Comparison of ENCODE assay signal across 11 cellular contexts in the genomic region with DNA sequence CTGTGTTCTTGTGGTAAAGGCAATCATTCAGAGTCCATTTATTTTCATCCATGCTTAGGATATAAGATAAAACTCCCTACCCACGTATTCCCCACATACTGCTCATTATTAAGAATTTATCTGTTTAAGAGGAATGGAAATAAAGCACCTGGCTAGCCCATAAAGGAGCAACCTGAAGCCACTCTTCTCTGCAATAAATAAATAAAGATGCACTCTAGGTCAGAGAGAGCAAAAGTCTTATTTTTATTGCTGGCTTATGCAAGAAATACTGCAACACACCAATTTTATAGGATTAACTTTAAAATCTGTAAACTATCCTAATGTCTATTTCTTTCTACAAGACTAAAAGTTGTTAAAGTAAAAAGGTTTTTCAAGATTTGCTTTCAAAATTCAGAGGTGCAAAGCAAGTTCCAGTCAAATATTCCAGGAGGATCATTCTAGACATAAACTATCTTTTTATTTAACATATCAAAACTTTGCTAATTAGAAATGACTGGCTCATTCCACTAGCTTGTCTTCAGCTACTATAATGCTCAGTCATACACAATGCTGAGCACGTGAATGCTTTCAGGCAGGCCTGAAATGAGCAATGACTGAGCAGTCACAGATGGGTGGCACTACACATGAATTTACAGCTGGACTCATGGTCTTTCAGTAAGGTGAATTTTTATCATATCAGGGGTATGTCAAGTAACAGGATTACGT. TPM values are rescaled to one million over a fixed set of nuclear protein-coding genes. Genes with fewer than 3 reads are reported as not detected.
DNase-seq lines count a peak whose midpoint lies in the region; ATAC-seq, FAIRE-seq and TF ChIP-seq lines count a peak whose summit lies in the region.
"Had no signal": no experiment of that assay in that cellular context is flagged by ENCODE, and none has a peak within 500 bp of the region (broad histone marks: within the 10 kb centered on the region; RNA-seq: fewer than 3 reads in every experiment).

No MANE protein-coding gene starts in this region.

- intact Hi-C loops in HepG2 (cut with micrococcal nuclease; ENCODE audit: unreplicated experiment) = loop anchor here (5.0 to 10.0 kb wide), 2 partner anchors 38 to 120 kb away; no protein-coding TSS in a partner anchor

- TF ChIP-seq POLR2A in HepG2 (IDR thresholded peaks at IDR 0.05; ENCODE audit: insufficient read depth in 1 of 2, low read depth in 2 of 2, low read length in 2 of 2) (no peak), tibial nerve (IDR thresholded peaks at IDR 0.05) (no peak)

- no peak for DNase-seq in chondrocyte (ENCODE audit: low spot score)
- peak; percentile 41 for DNase-seq in HepG2 (ENCODE audit: low spot score)
- DNase-seq in coronary artery (ENCODE audit: low spot score) = no peak
- DNase-seq in tibial nerve (ENCODE audit: low spot score in 2 of 2) = no peak
- DNase-seq in hypothalamus (lab: John Stamatoyannopoulos, UW) = no peak
- no peak for DNase-seq in mucosa of gallbladder (ENCODE audit: low spot score)
- DNase-seq: transverse colon had no signal

- WGBS in HepG2 (ENCODE audit: low lambda C conversion rate) = 63% methylated on average over 3 of the region's 3 CpGs
- whole genome bisulfite sequencing in tibial nerve, 2 donors = 61 to 62% methylated on average over 3 of the region's 3 CpGs

- H3K36me3 Mint-ChIP-seq in chondrocyte (ENCODE audit: low read depth) = no peaks in the 10 kb centered on the region
- H3K36me3 Mint-ChIP-seq: activated naive CD8-positive, alpha-beta T cell had no signal

- no peak overlapping the region for H3K4me3 Mint-ChIP-seq in chondrocyte (ENCODE audit: unreplicated experiment)
- H3K4me3 Mint-ChIP-seq: activated naive CD8-positive, alpha-beta T cell had no signal

- H3K4me2 ChIP-seq in HepG2 (ENCODE audit: low read depth, low read length) = peak overlapping the region; percentile 25; the same call in 1 of the 2 replicates

- no peaks in the 10 kb centered on the region; a peak in 1 of 5 replicates for H3K36me3 ChIP-seq in HepG2 (replicated peaks in 1 of 2; ENCODE audit: control insufficient read depth in 1 of 2, insufficient read depth in 2 of 2, low read length in 2 of 2)
- no peaks in the 10 kb centered on the region for H3K36me3 ChIP-seq in tibial nerve
- H3K36me3 ChIP-seq: esophagus muscularis mucosa, transverse colon had no signal

- ATAC-seq in HepG2 = peak; percentile 91

- TF ChIP-seq RAD21 in Ishikawa (IDR thresholded peaks at IDR 0.05; ENCODE audit: low read depth) (no peak), HepG2 (CRISPR knock-in tag; IDR thresholded peaks at IDR 0.05) (no peak)

- no peaks in the 10 kb centered on the region for H3K9me3 ChIP-seq in HepG2 (ENCODE audit: low read length)
- peaks cover 0 to 4% (median 0%) of the 10 kb centered on the region in 4 donors for H3K9me3 ChIP-seq in tibial nerve
- H3K9me3 ChIP-seq: esophagus muscularis mucosa, transverse colon had no signal

- no peak overlapping the region for H3K9ac ChIP-seq in HepG2 (ENCODE audit: insufficient read depth, low read depth, low read length)

- H3K27me3 ChIP-seq in HepG2 (ENCODE audit: control insufficient read depth in 1 of 2, insufficient read depth in 2 of 2, low read length in 2 of 2) (no peaks in the 10 kb centered on the region), tibial nerve (no peaks in the 10 kb centered on the region)
- H3K27me3 ChIP-seq: esophagus muscularis mucosa, transverse colon had no signal

- TF ChIP-seq CTCF in C4-2B (conservative IDR thresholded peaks at IDR 0.05) = no peak; the same call in 1 of the 2 replicates
- TF ChIP-seq CTCF in chondrocyte (IDR thresholded peaks at IDR 0.05) = no peak
- no peak for TF ChIP-seq CTCF in HepG2 (CRISPR knock-in tag; IDR thresholded peaks at IDR 0.05)
- no peak for TF ChIP-seq CTCF in coronary artery (IDR thresholded peaks at IDR 0.05)
- TF ChIP-seq CTCF in tibial nerve (IDR thresholded peaks at IDR 0.05) = no peak

- H3K4me1 ChIP-seq in HepG2 (ENCODE audit: insufficient read depth, low read length) (peaks cover 62% of the 10 kb centered on the region), tibial nerve (peaks cover 0 to 72% (median 7%) of the 10 kb centered on the region in 4 donors)

- POLR2A ChIA-PET in HepG2 (lab: Yijun Ruan, JAX) = no interaction called here

- H2AFZ ChIP-seq in HepG2 (ENCODE audit: low read length) = no peak overlapping the region

- in situ Hi-C loops in HepG2 (cut with HindIII; ENCODE audit: extremely low pct_ligation_motif_present, low pct_unique_long_range_greater_than_20kb) = no loop called here

- no TSS peak for BruUV-seq in HepG2 (replicated peaks; lab: Mats Ljungman, UMichigan)

- CTCF ChIA-PET in HepG2 (lab: Yijun Ruan, JAX; ENCODE audit: low intra/inter-chr PET ratio, low total read pairs) = no interaction called here

- no peaks in the 10 kb centered on the region for H3K9me3 Mint-ChIP-seq in chondrocyte (ENCODE audit: low read depth)

- H3K27me3 Mint-ChIP-seq in chondrocyte (ENCODE audit: low read depth) = no peaks in the 10 kb centered on the region

- FAIRE-seq in HepG2 (lab: Jason Lieb, UNC) = peak; percentile 8

- H3K4me3 ChIP-seq in HepG2 (replicated peaks in 1 of 3; ENCODE audit: insufficient read depth in 1 of 3, low read depth in 2 of 3, low read length in 3 of 3) (no peak overlapping the region), coronary artery (no peak overlapping the region), tibial nerve (no peak overlapping the region)
- H3K4me3 ChIP-seq: esophagus muscularis mucosa, transverse colon had no signal

- H4K20me1 ChIP-seq in HepG2 (ENCODE audit: insufficient read depth, low read length) = peaks cover 38% of the 10 kb centered on the region

- H3K4me1 Mint-ChIP-seq in chondrocyte (ENCODE audit: low read depth) = peaks cover 74% of the 10 kb centered on the region

- H3K27ac ChIP-seq in C4-2B (peak overlapping the region; percentile 99; the same call in 1 of the 2 replicates), HepG2 (ENCODE audit: extremely low read length, insufficient read depth, low read length) (peak overlapping the region; percentile 53), coronary artery (peak overlapping the region in 1 of 2 donors; percentile 4), tibial nerve (no peak overlapping the region)

- peak overlapping the region; percentile 77 for H3K27ac Mint-ChIP-seq in chondrocyte (ENCODE audit: unreplicated experiment)
- H3K27ac Mint-ChIP-seq: activated naive CD8-positive, alpha-beta T cell had no signal

- H3K79me2 ChIP-seq in HepG2 (ENCODE audit: insufficient read depth, low read length) = peaks cover 98% of the 10 kb centered on the region

- no peak for TF ChIP-seq EP300 in Ishikawa (IDR thresholded peaks at IDR 0.05; ENCODE audit: borderline replicate concordance)
- no peak for TF ChIP-seq EP300 in HepG2 (IDR thresholded peaks at IDR 0.05; ENCODE audit: low read depth in 2 of 2, low read length in 2 of 2)
- no peak for TF ChIP-seq EP300 in HepG2 (CRISPR knock-in tag; IDR thresholded peaks at IDR 0.05; ENCODE audit: borderline replicate concordance)
- TF ChIP-seq EP300 in tibial nerve (IDR thresholded peaks at IDR 0.05) = no peak

TF ChIP-seq in Ishikawa, 13 proteins besides CTCF, POLR2A, EP300 and RAD21 (continues in another document):
- no peak for TF ChIP-seq CEBPB (IDR thresholded peaks at IDR 0.05)
- no peak for TF ChIP-seq TAF1 (IDR thresholded peaks at IDR 0.05; ENCODE audit: low read depth)
- TF ChIP-seq, protein P1, sequence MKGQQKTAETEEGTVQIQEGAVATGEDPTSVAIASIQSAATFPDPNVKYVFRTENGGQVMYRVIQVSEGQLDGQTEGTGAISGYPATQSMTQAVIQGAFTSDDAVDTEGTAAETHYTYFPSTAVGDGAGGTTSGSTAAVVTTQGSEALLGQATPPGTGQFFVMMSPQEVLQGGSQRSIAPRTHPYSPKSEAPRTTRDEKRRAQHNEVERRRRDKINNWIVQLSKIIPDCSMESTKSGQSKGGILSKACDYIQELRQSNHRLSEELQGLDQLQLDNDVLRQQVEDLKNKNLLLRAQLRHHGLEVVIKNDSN (IDR thresholded peaks at IDR 0.05) = peak; percentile 23; the same call in 1 of the 2 replicates
- TF ChIP-seq EGR1 (IDR thresholded peaks at IDR 0.05) = no peak

RNA-seq across cellular contexts. Expression of a gene that starts 7.1 kb away (rescaled TPM):
- total RNA-seq in chondrocyte (90.5 to 108 TPM (median 91.7 TPM) in 3 replicates), HepG2 (2016; rRNA removed; fragmentation: Illumina TruSeq; extraction: Trizol) (25.9 and 37.2 TPM in 2 replicates), tibial nerve (100 to 1,000 TPM; 163 to 416 (median 403) TPM), mucosa of gallbladder (105 TPM)
- 16.0 and 19.2 TPM in 2 replicates for total RNA-seq in HepG2 (2016; cell fraction: cytosol; rRNA removed; fragmentation: Illumina TruSeq; extraction: Trizol; ENCODE audit: low read depth)
- 23.9 and 35.3 TPM in 2 replicates for total RNA-seq in HepG2 (2016; cell fraction: insoluble cytoplasmic fraction; rRNA removed; fragmentation: Illumina TruSeq; extraction: Trizol)
- 14.1 and 17.3 TPM in 2 replicates for total RNA-seq in HepG2 (2016; cell fraction: membrane; rRNA removed; fragmentation: Illumina TruSeq; extraction: Trizol)
- total RNA-seq in HepG2 (2016; cell fraction: nucleus; rRNA removed; fragmentation: Illumina TruSeq; extraction: Trizol) = 32.5 and 44.1 TPM in 2 replicates
- 24.7 and 27.1 TPM in 2 replicates for polyA plus RNA-seq in HepG2 (2011; rRNA removed)
- polyA plus RNA-seq in HepG2 (2011; cell fraction: cytosol; rRNA removed) = 13.9 and 20.4 TPM in 2 replicates
- 17.6 and 17.9 TPM in 2 replicates for polyA plus RNA-seq in HepG2 (2011; cell fraction: nucleus; rRNA removed)
- 20.7 and 23.9 TPM in 2 replicates for polyA plus RNA-seq in HepG2 (2012)
- 0.76 and 0.90 TPM in 2 replicates for polyA plus RNA-seq in HepG2 (2016; cell fraction: cytosol; fragmentation: Illumina TruSeq; extraction: Trizol; ENCODE audit: low read depth)
- 33.8 and 36.8 TPM in 2 replicates for polyA plus RNA-seq in HepG2 (2016; cell fraction: insoluble cytoplasmic fraction; fragmentation: Illumina TruSeq; extraction: Trizol; ENCODE audit: low read depth)
- polyA plus RNA-seq in HepG2 (2016; cell fraction: membrane; fragmentation: Illumina TruSeq; extraction: Trizol; ENCODE audit: low read depth) = 2.9 and 3.8 TPM in 2 replicates
- 29.5 and 33.1 TPM in 2 replicates for polyA plus RNA-seq in HepG2 (2016; cell fraction: nucleus; fragmentation: Illumina TruSeq; extraction: Trizol; ENCODE audit: insufficient read depth, low read depth)
- polyA minus RNA-seq in HepG2 (2011; rRNA and poly(A)+ RNA removed; ENCODE audit: low replicate concordance) = 27.9 and 33.8 TPM in 2 replicates
- polyA minus RNA-seq in HepG2 (2011; cell fraction: cytosol; rRNA and poly(A)+ RNA removed) = 24.0 and 34.0 TPM in 2 replicates
- polyA minus RNA-seq in HepG2 (2011; cell fraction: nucleus; rRNA and poly(A)+ RNA removed) = 74.8 and 91.5 TPM in 2 replicates

Comparison
In these comparisons a context has a peak if more than half of its experiments do, and no peak if none do; other contexts are left out.
1. H3K27ac ChIP-seq: peak in C4-2B (single experiment) and HepG2 (single experiment); none in tibial nerve (0 of 4).